1 cellular context compared by ENCODE assay signal in genomic region chr11:67356551-67356866, GRCh38.
TF ChIP-seq lines count a peak whose summit lies in the region.

No MANE protein-coding gene starts in this region.

TF ChIP-seq in HepG2, 621 proteins besides CTCF, POLR2A, EP300 and RAD21:
- TF ChIP-seq POLR2G (IDR thresholded peaks at IDR 0.05; ENCODE audit: low read depth, low read length) (no peak), HOXD1 (CRISPR knock-in tag; IDR thresholded peaks at IDR 0.05) (0 out of 2 replicates have a peak, but pooled peaks have one; percentile 30), SMYD3 (CRISPR knock-in tag; IDR thresholded peaks at IDR 0.05) (no peak), ZNF670 (CRISPR knock-in tag; IDR thresholded peaks at IDR 0.05; ENCODE audit: borderline replicate concordance) (no peak), ZNF616 (CRISPR knock-in tag; IDR thresholded peaks at IDR 0.05; ENCODE audit: low read depth) (no peak), ZNF557 (CRISPR knock-in tag; IDR thresholded peaks at IDR 0.05) (no peak), ZNF749 (CRISPR knock-in tag; IDR thresholded peaks at IDR 0.05; ENCODE audit: borderline replicate concordance) (0 out of 2 replicates have a peak, but pooled peaks have one; percentile 46), MTF1 (CRISPR knock-in tag; IDR thresholded peaks at IDR 0.05) (no peak), CERS6 (CRISPR knock-in tag; IDR thresholded peaks at IDR 0.05) (no peak), ZNF224 (CRISPR knock-in tag; IDR thresholded peaks at IDR 0.05) (no peak), CCDC6 (CRISPR knock-in tag; IDR thresholded peaks at IDR 0.05) (no peak), RORA (CRISPR knock-in tag; IDR thresholded peaks at IDR 0.05) (no peak), SOX5 (CRISPR knock-in tag; IDR thresholded peaks at IDR 0.05; ENCODE audit: borderline replicate concordance) (no peak), ZNF530 (CRISPR knock-in tag; IDR thresholded peaks at IDR 0.05; ENCODE audit: low read depth) (no peak), SOX6 (IDR thresholded peaks at IDR 0.05) (no peak), SOX6 (CRISPR knock-in tag; IDR thresholded peaks at IDR 0.05) (0 out of 2 replicates have a peak, but pooled peaks have one; percentile 24), STAT6 (CRISPR knock-in tag; IDR thresholded peaks at IDR 0.05; ENCODE audit: borderline replicate concordance) (no peak), ZC3H4 (CRISPR knock-in tag; IDR thresholded peaks at IDR 0.05; ENCODE audit: borderline replicate concordance) (no peak), PHF5A (CRISPR knock-in tag; IDR thresholded peaks at IDR 0.05; ENCODE audit: low read depth, unreplicated experiment) (no peak), POLR2AphosphoS2 (IDR thresholded peaks at IDR 0.05; ENCODE audit: low read depth, low read length) (no peak), CHD2 (IDR thresholded peaks at IDR 0.05; ENCODE audit: low read depth, low read length) (no peak), ZNF746 (CRISPR knock-in tag; IDR thresholded peaks at IDR 0.05) (no peak), ZNF687 (CRISPR knock-in tag; IDR thresholded peaks at IDR 0.05) (peak; percentile 16; the same call in 1 of the 2 replicates), ATF3 (CRISPR knock-in tag; IDR thresholded peaks at IDR 0.05) (no peak), AHR (CRISPR knock-in tag; IDR thresholded peaks at IDR 0.05) (no peak), ZNF34 (CRISPR knock-in tag; IDR thresholded peaks at IDR 0.05; ENCODE audit: borderline replicate concordance) (no peak), SP4 (CRISPR knock-in tag; IDR thresholded peaks at IDR 0.05) (no peak), LBX2 (CRISPR knock-in tag; IDR thresholded peaks at IDR 0.05; ENCODE audit: borderline replicate concordance) (no peak), NKX3-1 (CRISPR knock-in tag; IDR thresholded peaks at IDR 0.05) (no peak)
- TF ChIP-seq, protein P1, sequence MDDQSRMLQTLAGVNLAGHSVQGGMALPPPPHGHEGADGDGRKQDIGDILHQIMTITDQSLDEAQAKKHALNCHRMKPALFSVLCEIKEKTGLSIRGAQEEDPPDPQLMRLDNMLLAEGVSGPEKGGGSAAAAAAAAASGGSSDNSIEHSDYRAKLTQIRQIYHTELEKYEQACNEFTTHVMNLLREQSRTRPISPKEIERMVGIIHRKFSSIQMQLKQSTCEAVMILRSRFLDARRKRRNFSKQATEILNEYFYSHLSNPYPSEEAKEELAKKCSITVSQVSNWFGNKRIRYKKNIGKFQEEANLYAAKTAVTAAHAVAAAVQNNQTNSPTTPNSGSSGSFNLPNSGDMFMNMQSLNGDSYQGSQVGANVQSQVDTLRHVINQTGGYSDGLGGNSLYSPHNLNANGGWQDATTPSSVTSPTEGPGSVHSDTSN (CRISPR knock-in tag; IDR thresholded peaks at IDR 0.05; ENCODE audit: borderline replicate concordance), result no peak
- TF ChIP-seq, protein P2, sequence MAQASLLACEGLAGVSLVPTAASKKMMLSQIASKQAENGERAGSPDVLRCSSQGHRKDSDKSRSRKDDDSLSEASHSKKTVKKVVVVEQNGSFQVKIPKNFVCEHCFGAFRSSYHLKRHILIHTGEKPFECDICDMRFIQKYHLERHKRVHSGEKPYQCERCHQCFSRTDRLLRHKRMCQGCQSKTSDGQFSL (CRISPR knock-in tag; IDR thresholded peaks at IDR 0.05), result no peak
- TF ChIP-seq, protein P3, sequence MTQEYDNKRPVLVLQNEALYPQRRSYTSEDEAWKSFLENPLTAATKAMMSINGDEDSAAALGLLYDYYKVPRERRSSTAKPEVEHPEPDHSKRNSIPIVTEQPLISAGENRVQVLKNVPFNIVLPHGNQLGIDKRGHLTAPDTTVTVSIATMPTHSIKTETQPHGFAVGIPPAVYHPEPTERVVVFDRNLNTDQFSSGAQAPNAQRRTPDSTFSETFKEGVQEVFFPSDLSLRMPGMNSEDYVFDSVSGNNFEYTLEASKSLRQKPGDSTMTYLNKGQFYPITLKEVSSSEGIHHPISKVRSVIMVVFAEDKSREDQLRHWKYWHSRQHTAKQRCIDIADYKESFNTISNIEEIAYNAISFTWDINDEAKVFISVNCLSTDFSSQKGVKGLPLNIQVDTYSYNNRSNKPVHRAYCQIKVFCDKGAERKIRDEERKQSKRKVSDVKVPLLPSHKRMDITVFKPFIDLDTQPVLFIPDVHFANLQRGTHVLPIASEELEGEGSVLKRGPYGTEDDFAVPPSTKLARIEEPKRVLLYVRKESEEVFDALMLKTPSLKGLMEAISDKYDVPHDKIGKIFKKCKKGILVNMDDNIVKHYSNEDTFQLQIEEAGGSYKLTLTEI (CRISPR knock-in tag; conservative IDR thresholded peaks at IDR 0.05), result no peak
TF ChIP-seq in HepG2: peak in this region for 4.
